8 cellular contexts compared by ENCODE assay signal in the genomic region with DNA sequence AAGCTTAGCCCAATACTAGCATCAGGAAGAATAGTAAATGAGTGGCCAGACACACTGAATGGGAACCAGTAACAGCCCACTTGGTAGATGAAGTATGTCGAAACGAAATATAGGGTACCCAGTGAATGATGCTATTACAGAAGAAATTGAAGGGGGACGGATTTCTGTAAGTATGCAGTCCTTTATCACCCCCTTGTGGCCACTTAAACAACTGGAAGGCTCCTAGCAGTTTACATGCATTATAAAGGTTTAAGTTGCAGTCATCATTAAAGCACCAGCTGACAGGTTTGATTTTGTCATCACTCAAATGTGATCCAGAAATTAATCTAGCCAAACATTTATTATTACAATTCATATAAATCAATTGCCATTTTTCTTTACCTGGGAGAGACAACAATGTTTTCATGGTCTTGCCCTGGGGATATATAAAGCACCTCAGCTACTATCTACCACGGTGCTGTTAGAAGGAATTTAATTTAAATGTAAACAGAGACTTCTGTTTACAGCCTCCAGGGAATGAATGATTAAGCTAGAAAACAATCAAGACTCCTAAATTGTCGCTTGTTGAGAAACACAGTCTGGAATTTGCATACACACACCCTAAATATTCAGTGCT. TPM values are rescaled to one million over a fixed set of nuclear protein-coding genes. Genes with fewer than 3 reads are reported as not detected.
DNase-seq lines count a peak whose midpoint lies in the region; ATAC-seq and TF ChIP-seq lines count a peak whose summit lies in the region.

No MANE protein-coding gene starts in this region.

- no peak overlapping the region for H3K4me3 ChIP-seq in CD8-positive, alpha-beta T cell (ENCODE audit: low read depth, low read length)
- no peak overlapping the region for H3K4me3 ChIP-seq in fibroblast of mammary gland (ENCODE audit: control insufficient read depth, low read depth, low read length)
- H3K4me3 ChIP-seq in osteoblast (ENCODE audit: insufficient read depth, low read length), result no peak overlapping the region

- H3K27ac ChIP-seq in CD8-positive, alpha-beta T cell (ENCODE audit: low read depth, low read length), result no peak overlapping the region
- H3K27ac ChIP-seq in osteoblast (ENCODE audit: low read depth, low read length), result no peak overlapping the region

- no peaks in the 10 kb centered on the region for H3K4me1 ChIP-seq in CD8-positive, alpha-beta T cell (ENCODE audit: insufficient read depth, low read length)
- H3K4me1 ChIP-seq in osteoblast (ENCODE audit: insufficient read depth, low read length), result no peaks in the 10 kb centered on the region

- CTCF ChIA-PET in CD8-positive, alpha-beta T cell (lab: Charles Lee), result interaction anchor here (0.6 to 9.0 kb wide), 21 partner anchors 9 to 1801 kb away, joined by 3 to 183 read pairs (median 4); no protein-coding TSS in a partner anchor

- no peaks in the 10 kb centered on the region for H3K9me3 Mint-ChIP-seq in CD8-positive, alpha-beta T cell

- TF ChIP-seq CTCF in CD8-positive, alpha-beta T cell (IDR thresholded peaks at IDR 0.05), result peak; percentile 72
- TF ChIP-seq CTCF in fibroblast of mammary gland (conservative IDR thresholded peaks at IDR 0.05; ENCODE audit: control insufficient read depth, insufficient read depth, low read depth, low read length), result peak; percentile 86
- TF ChIP-seq CTCF in osteoblast (IDR thresholded peaks at IDR 0.05; ENCODE audit: extremely low read depth, low read depth, low read length), result peak; percentile 86

- peak in 5 of 7 experiments; percentile 5 to 47 (median 39) for DNase-seq in CD8-positive, alpha-beta T cell
- DNase-seq in NCI-H460 (ENCODE audit: extremely low read depth, low read depth), result peak; percentile 43
- DNase-seq in activated CD4-positive, alpha-beta T cell treated with anti-CD3 and anti-CD28 coated beads for 48 hours, result peak; percentile 47
- DNase-seq in fibroblast of mammary gland (ENCODE audit: low read depth), result peak; percentile 77
- peak; percentile 86 for DNase-seq in osteoblast (ENCODE audit: insufficient read length, low spot score, missing footprints)
- no peak for DNase-seq in cerebellar nuclear complex (lab: John Stamatoyannopoulos, UW)

- peak; percentile 91 for ATAC-seq in CD8-positive, alpha-beta T cell
- ATAC-seq in GM18517 (IDR thresholded peaks at IDR 0.05; ENCODE audit: unreplicated experiment) (peak; percentile 59), HG03095 (IDR thresholded peaks at IDR 0.05; ENCODE audit: unreplicated experiment) (peak; percentile 68)

- peaks cover 10% of the 10 kb centered on the region for H3K4me1 Mint-ChIP-seq in CD8-positive, alpha-beta T cell (ENCODE audit: low read depth)

- H3K27me3 ChIP-seq in CD8-positive, alpha-beta T cell (ENCODE audit: insufficient read depth, low read length), result no peaks in the 10 kb centered on the region
- H3K27me3 ChIP-seq in osteoblast (ENCODE audit: insufficient read depth, low read length), result no peaks in the 10 kb centered on the region

- peaks cover 34% of the 10 kb centered on the region for H3K36me3 Mint-ChIP-seq in CD8-positive, alpha-beta T cell

- no peaks in the 10 kb centered on the region for H3K27me3 Mint-ChIP-seq in CD8-positive, alpha-beta T cell (ENCODE audit: low read depth)

- no peaks in the 10 kb centered on the region for H3K9me3 ChIP-seq in CD8-positive, alpha-beta T cell (ENCODE audit: low read length)
- H3K9me3 ChIP-seq in osteoblast (ENCODE audit: low read depth, low read length), result no peaks in the 10 kb centered on the region

- POLR2A ChIA-PET in CD8-positive, alpha-beta T cell (lab: Charles Lee), result interaction anchor here (0.7 kb wide), 2 partner anchors 125 to 135 kb away, joined by 3 read pairs; no protein-coding TSS in a partner anchor

- intact Hi-C loops in CD8-positive, alpha-beta T cell (cut with DNase I, micrococcal nuclease), result loop anchor here in 1 of 2 experiments (1.0 to 5.0 kb wide), 4 partner anchors 125 to 868 kb away; no protein-coding TSS in a partner anchor

- H3K27ac Mint-ChIP-seq in CD8-positive, alpha-beta T cell, result no peak overlapping the region

- H3K4me2 ChIP-seq in osteoblast (ENCODE audit: insufficient read depth, low read length), result no peak overlapping the region

- H3K79me2 ChIP-seq in osteoblast (ENCODE audit: insufficient read depth, low read length), result no peaks in the 10 kb centered on the region

- H3K4me3 Mint-ChIP-seq in CD8-positive, alpha-beta T cell, result no peak overlapping the region

- no peaks in the 10 kb centered on the region for H3K36me3 ChIP-seq in CD8-positive, alpha-beta T cell (ENCODE audit: insufficient read depth, low read length)
- H3K36me3 ChIP-seq in osteoblast (ENCODE audit: insufficient read depth, low read length), result peaks cover 15% of the 10 kb centered on the region

- no peaks in the 10 kb centered on the region for H4K20me1 ChIP-seq in osteoblast (ENCODE audit: insufficient read depth, low read length)

- H2AFZ ChIP-seq in osteoblast (ENCODE audit: low read length), result no peak overlapping the region

RNA-seq across cellular contexts. Expression of a gene that starts 7.7 kb away (rescaled TPM):
- total RNA-seq in CD8-positive, alpha-beta T cell, result 100 to 1,000 TPM; 133 to 135 TPM
- 25.6 and 29.2 TPM in 2 replicates for total RNA-seq in NCI-H460 (2014; rRNA removed; shearing (Covaris generic))
- polyA plus RNA-seq in NCI-H460 (2014; cell fraction: nucleus; rRNA removed), result 16.1 and 28.1 TPM in 2 replicates
- total RNA-seq in osteoblast, result 19.2 and 23.0 TPM in 2 replicates

Comparison
In these comparisons a context has a peak if more than half of its experiments do, and no peak if none do; other contexts are left out.
1. DNase-seq: peak in CD8-positive, alpha-beta T cell (5 of 7), NCI-H460 (single experiment), activated CD4-positive, alpha-beta T cell treated with anti-CD3 and anti-CD28 coated beads for 48 hours (single experiment), fibroblast of mammary gland (single experiment) and osteoblast (single experiment); none in cerebellar nuclear complex (0 of 2).
2. Peak in every context shown above with its lines, with median percentiles within 50 percentile points of each other: ATAC-seq and CTCF ChIP-seq.